Comparison of ENCODE assay signal across 8 cellular contexts in genomic region chr3:58536501-58537411, GRCh38. TPM values are rescaled to one million over a fixed set of nuclear protein-coding genes. Genes with fewer than 3 reads are reported as not detected.
DNase-seq lines count a peak whose midpoint lies in the region; TF ChIP-seq lines count a peak whose summit lies in the region.
"Had no signal": no experiment of that assay in that cellular context is flagged by ENCODE, and none has a peak within 500 bp of the region (broad histone marks: within the 10 kb centered on the region; RNA-seq: fewer than 3 reads in every experiment).

ACOX2 (minus strand) TSS chr3:58537190; CDS start chr3:58535106, 2,084 bp downstream.

- H3K4me1 ChIP-seq in endodermal cell (ENCODE audit: control insufficient read depth, insufficient read depth, low read length) (peaks cover 27% of the 10 kb centered on the region), mesenchymal stem cell (ENCODE audit: control insufficient read depth, insufficient read depth, low read depth, low read length) (peaks cover 14% of the 10 kb centered on the region), thymus (ENCODE audit: control insufficient read depth, insufficient read depth, low read length) (no peaks in the 10 kb centered on the region)

- peak; percentile 31 for DNase-seq in NCI-H2029 (lab: John Stamatoyannopoulos, UW)
- DNase-seq in endodermal cell, result peak; percentile 63
- peak; percentile 44 for DNase-seq in mesenchymal stem cell
- DNase-seq in endothelial cell (ENCODE audit: low spot score), result no peak
- no peak for DNase-seq in epidermal melanocyte (ENCODE audit: insufficient read length, low spot score)
- DNase-seq in NCI-H82 treated with DMSO at 0.1 percent for 48 hours (lab: John Stamatoyannopoulos, UW; ENCODE audit: unreplicated experiment), result no peak
- DNase-seq: activated T-cell treated with anti-CD3 and anti-CD28 coated beads, Interleukin-2, amount 50 U/mL, for 48 hours had no signal

- no peak within 1 kb of the TSS for H3K4ac ChIP-seq in mesenchymal stem cell (ENCODE audit: low read depth in 1 of 2, low read length in 2 of 2)

- no peaks in the 10 kb centered on the region for H3K36me3 Mint-ChIP-seq in endodermal cell (ENCODE audit: low read depth)
- no peaks in the 10 kb centered on the region for H3K36me3 Mint-ChIP-seq in endothelial cell (ENCODE audit: low read depth, unreplicated experiment)

- H2BK5ac ChIP-seq in mesenchymal stem cell (ENCODE audit: low read depth, low read length, poor library complexity, severe bottlenecking), result no peak within 1 kb of the TSS

- H3K4me3 Mint-ChIP-seq in endodermal cell (peak within 1 kb of the TSS; percentile 19), endothelial cell (ENCODE audit: unreplicated experiment) (no peak within 1 kb of the TSS)

- H3K27ac Mint-ChIP-seq in endodermal cell (peak within 1 kb of the TSS; percentile 79), endothelial cell (ENCODE audit: unreplicated experiment) (no peak within 1 kb of the TSS)

- H2AK5ac ChIP-seq in mesenchymal stem cell (ENCODE audit: low read length, severe bottlenecking), result no peak within 1 kb of the TSS

- H3K4me3 ChIP-seq in endodermal cell (ENCODE audit: low read length), result peak within 1 kb of the TSS; percentile 34
- H3K4me3 ChIP-seq in mesenchymal stem cell (ENCODE audit: insufficient read depth in 1 of 2, low read depth in 1 of 2, low read length in 2 of 2), result peak within 1 kb of the TSS in 1 of 2 experiments; percentile 84
- no peak within 1 kb of the TSS for H3K4me3 ChIP-seq in thymus (ENCODE audit: low read length)

- no peak within 1 kb of the TSS for H2BK120ac ChIP-seq in mesenchymal stem cell (ENCODE audit: low read depth, low read length)

- 87 to 91% methylated on average over 6 to 13 of the region's 13 CpGs for WGBS in endodermal cell (ENCODE audit: insufficient coverage in 1 of 2, insufficient read length in 1 of 2), 2 experiments
- WGBS in mesenchymal stem cell, result 75% methylated on average over 13 of the region's 13 CpGs
- WGBS in thymus, result 83% methylated on average over 13 of the region's 13 CpGs

- H3K79me1 ChIP-seq in mesenchymal stem cell (replicated peaks; ENCODE audit: low read length, poor library complexity, severe bottlenecking), result no peaks in the 10 kb centered on the region

- H3K4me1 Mint-ChIP-seq in endodermal cell (peaks cover 40% of the 10 kb centered on the region), endothelial cell (ENCODE audit: unreplicated experiment) (peaks cover 23% of the 10 kb centered on the region)

- no peaks in the 10 kb centered on the region for H3K9me3 ChIP-seq in endodermal cell (ENCODE audit: control insufficient read depth, low read length)
- H3K9me3 ChIP-seq in mesenchymal stem cell (ENCODE audit: control insufficient read depth, low read length), result no peaks in the 10 kb centered on the region
- H3K9me3 ChIP-seq in thymus (ENCODE audit: control insufficient read depth), result no peaks in the 10 kb centered on the region

- peak within 1 kb of the TSS; percentile 26 for H3K4me2 ChIP-seq in mesenchymal stem cell (ENCODE audit: low read length, poor library complexity, severe bottlenecking)

- no peaks in the 10 kb centered on the region for H3K36me3 ChIP-seq in endodermal cell (ENCODE audit: control insufficient read depth, insufficient read depth, low read length)
- H3K36me3 ChIP-seq in mesenchymal stem cell (ENCODE audit: control insufficient read depth in 1 of 2, insufficient read depth in 2 of 2, low read depth in 1 of 2, low read length in 2 of 2), result peaks cover 0 to 34% of the 10 kb centered on the region in 2 experiments
- no peaks in the 10 kb centered on the region for H3K36me3 ChIP-seq in thymus (ENCODE audit: control insufficient read depth, insufficient read depth)

- peak within 1 kb of the TSS in 1 of 2 experiments; percentile 62 for H3K14ac ChIP-seq in mesenchymal stem cell (ENCODE audit: low read length in 2 of 2)

- no peak within 1 kb of the TSS for H2BK15ac ChIP-seq in mesenchymal stem cell (ENCODE audit: low read depth, poor library complexity, severe bottlenecking)

- H4K91ac ChIP-seq in mesenchymal stem cell (ENCODE audit: low read length), result peak within 1 kb of the TSS; percentile 40

- H3K27ac ChIP-seq in endodermal cell (ENCODE audit: low read depth, low read length) (peak within 1 kb of the TSS; percentile 14), mesenchymal stem cell (ENCODE audit: low read length, poor library complexity, severe bottlenecking) (no peak within 1 kb of the TSS), thymus (ENCODE audit: low read depth) (peak within 1 kb of the TSS; percentile 12)

- peak within 1 kb of the TSS in 1 of 2 experiments; percentile 31 for H3K18ac ChIP-seq in mesenchymal stem cell (ENCODE audit: low read depth in 1 of 2, low read length in 2 of 2)

- H3K23ac ChIP-seq in mesenchymal stem cell (ENCODE audit: low read length in 2 of 2), result no peak within 1 kb of the TSS

- peak within 1 kb of the TSS; percentile 96 for H4K8ac ChIP-seq in mesenchymal stem cell (ENCODE audit: low read length)

- H3K27me3 ChIP-seq in endodermal cell (ENCODE audit: control insufficient read depth, insufficient read depth, low read length, poor library complexity, severe bottlenecking) (no peaks in the 10 kb centered on the region), mesenchymal stem cell (ENCODE audit: control insufficient read depth in 1 of 2, insufficient read depth in 1 of 2, low read length in 2 of 2) (no peaks in the 10 kb centered on the region), thymus (ENCODE audit: control insufficient read depth, insufficient read depth) (no peaks in the 10 kb centered on the region)

- TF ChIP-seq CTCF in endodermal cell (conservative IDR thresholded peaks at IDR 0.05) (no peak), endothelial cell (IDR thresholded peaks at IDR 0.05; ENCODE audit: unreplicated experiment) (no peak)

- peak within 1 kb of the TSS in 1 of 2 experiments; percentile 10 for H2BK12ac ChIP-seq in mesenchymal stem cell (ENCODE audit: low read length in 2 of 2)

- peaks cover 4% of the 10 kb centered on the region for H3K27me3 Mint-ChIP-seq in endodermal cell (ENCODE audit: insufficient read depth)
- peaks cover 14% of the 10 kb centered on the region for H3K27me3 Mint-ChIP-seq in endothelial cell (ENCODE audit: unreplicated experiment)

- H3K9me3 Mint-ChIP-seq in endodermal cell (no peaks in the 10 kb centered on the region), endothelial cell (ENCODE audit: unreplicated experiment) (no peaks in the 10 kb centered on the region)

- no peak within 1 kb of the TSS for H2AFZ ChIP-seq in mesenchymal stem cell (ENCODE audit: low read depth, low read length)

- peak within 1 kb of the TSS; percentile 50 for H3K9ac ChIP-seq in endodermal cell (ENCODE audit: extremely low read depth, low read length, poor library complexity, severe bottlenecking)
- peak within 1 kb of the TSS; percentile 96 for H3K9ac ChIP-seq in mesenchymal stem cell (ENCODE audit: low read length)

RNA-seq across cellular contexts. Expression of gene ACOX2, which starts in this region (rescaled TPM):
- total RNA-seq in endodermal cell (1 to 10 TPM; 6.6 to 9.8 TPM), endothelial cell (ENCODE audit: unreplicated experiment) (1.1 TPM)
- polyA plus RNA-seq in endodermal cell (2013, experiment 1 of 2), result 6.2 TPM
- 6.3 TPM for polyA plus RNA-seq in endodermal cell (2013, experiment 2 of 2)
- 3.2 TPM for polyA plus RNA-seq in mesenchymal stem cell (2013, experiment 1 of 2)
- polyA plus RNA-seq in mesenchymal stem cell (2013, experiment 2 of 2), result 3.6 TPM
- polyA plus RNA-seq in thymus, result 12.2 TPM

Comparison
In these comparisons a context has a peak if more than half of its experiments do, and no peak if none do; other contexts are left out.
1. DNase-seq: peak in NCI-H2029 (single experiment), endodermal cell (single experiment) and mesenchymal stem cell (single experiment); none in endothelial cell (single experiment), epidermal melanocyte (single experiment) and NCI-H82 treated with DMSO at 0.1 percent for 48 hours (single experiment).